10 cellular contexts compared by ENCODE assay signal in genomic region chr17:7476474-7476873, GRCh38. TPM values are rescaled to one million over a fixed set of nuclear protein-coding genes. Genes with fewer than 3 reads are reported as not detected.
A peak's percentile ranks its signal among the peaks of the same experiment; 100 is the strongest.
DNase-seq lines count a peak whose midpoint lies in the region; ATAC-seq and TF ChIP-seq lines count a peak whose summit lies in the region.
"Had no signal": no experiment of that assay in that cellular context is flagged by ENCODE, and none has a peak within 500 bp of the region (broad histone marks: within the 10 kb centered on the region; RNA-seq: fewer than 3 reads in every experiment).

No MANE protein-coding gene starts in this region.

- POLR2A ChIA-PET in T-cell (lab: Charles Lee): interaction anchor here (0.6 to 1.1 kb wide), 3 partner anchors 9 to 92 kb away, joined by 3 read pairs; no protein-coding TSS in a partner anchor

- H3K4me3 ChIP-seq in fibroblast of lung (replicated peaks in 1 of 4; ENCODE audit: control extremely low read depth in 1 of 4, insufficient read depth in 1 of 4, low read depth in 3 of 4, low read length in 4 of 4) (peak overlapping the region in 1 of 4 experiments; percentile 91), skeletal muscle tissue (ENCODE audit: low read length in 3 of 3) (peak overlapping the region; percentile 44 to 97 (median 65)), HAP-1 (no peak overlapping the region)

- DNase-seq in GM04504 (ENCODE audit: low read depth): peak; percentile 10
- DNase-seq in T-cell: no peak
- DNase-seq in fibroblast of lung (ENCODE audit: low read depth in 2 of 2): peak in 1 of 2 donors; percentile 68
- DNase-seq in H4 (ENCODE audit: low spot score): no peak
- no peak for DNase-seq in HAP-1 (ENCODE audit: low spot score in 2 of 2)
- no peak for DNase-seq in NCI-H82 treated with DMSO at 0.1 percent for 48 hours (lab: John Stamatoyannopoulos, UW; ENCODE audit: unreplicated experiment)
- DNase-seq: central memory CD4-positive, alpha-beta T cell had no signal

- peaks cover 76% of the 10 kb centered on the region for H3K79me2 ChIP-seq in fibroblast of lung (ENCODE audit: control insufficient read depth, insufficient read depth, low read length)

- H3K9ac ChIP-seq in fibroblast of lung (ENCODE audit: insufficient read depth, low read length): no peak overlapping the region
- H3K9ac ChIP-seq in skeletal muscle tissue (ENCODE audit: low read depth in 1 of 3, low read length in 3 of 3): peak overlapping the region; percentile 42 to 97 (median 54)

- H3K4me1 ChIP-seq in fibroblast of lung (ENCODE audit: control insufficient read depth, extremely low read depth, insufficient read depth, low read length) (peaks cover 21% of the 10 kb centered on the region), skeletal muscle tissue (ENCODE audit: control insufficient read depth in 3 of 3, insufficient read depth in 3 of 3, low read length in 3 of 3) (peaks cover 56 to 63% (median 57%) of the 10 kb centered on the region in 3 donors), HAP-1 (peaks cover 17% of the 10 kb centered on the region)

- in situ Hi-C loops in HAP-1 (cut with MboI; ENCODE audit: low sequenced_read_pairs): no loop called here

- H3K27ac ChIP-seq in fibroblast of lung (ENCODE audit: insufficient read depth, low read length) (peak overlapping the region; percentile 91), skeletal muscle tissue (ENCODE audit: low read depth, low read length) (peak overlapping the region; percentile 99)

- H3K27me3 Mint-ChIP-seq in T-cell: no peaks in the 10 kb centered on the region

- H3K4me1 Mint-ChIP-seq in T-cell: peaks cover 59 to 78% (median 76%) of the 10 kb centered on the region in 3 donors

- H3K4me3 Mint-ChIP-seq in T-cell: peak overlapping the region; percentile 3 to 96 (median 92)

- peaks cover 2% of the 10 kb centered on the region for H4K20me1 ChIP-seq in fibroblast of lung (ENCODE audit: control insufficient read depth, extremely low read depth, insufficient read depth, low read length)

- H3K27me3 ChIP-seq in fibroblast of lung (ENCODE audit: control insufficient read depth, insufficient read depth, low read length) (no peaks in the 10 kb centered on the region), skeletal muscle tissue (ENCODE audit: control insufficient read depth in 3 of 3, insufficient read depth in 3 of 3, low read length in 3 of 3) (no peaks in the 10 kb centered on the region), HAP-1 (ENCODE audit: low read depth) (no peaks in the 10 kb centered on the region)

- H2AFZ ChIP-seq in fibroblast of lung (ENCODE audit: low read length): no peak overlapping the region

- H3K36me3 ChIP-seq in fibroblast of lung (ENCODE audit: control insufficient read depth, insufficient read depth, low read length): peaks cover 2% of the 10 kb centered on the region
- no peaks in the 10 kb centered on the region for H3K36me3 ChIP-seq in skeletal muscle tissue (ENCODE audit: control insufficient read depth in 3 of 3, insufficient read depth in 3 of 3, low read length in 3 of 3)
- H3K36me3 ChIP-seq in HAP-1 (replicated peaks): no peaks in the 10 kb centered on the region

- CTCF ChIA-PET in T-cell (lab: Charles Lee): interaction anchor here in 1 of 2 donors (0.9 kb wide), 1 partner anchor 21 kb away, joined by 4 read pairs; no protein-coding TSS in a partner anchor

- no peaks in the 10 kb centered on the region for H3K9me3 Mint-ChIP-seq in T-cell

- H3K9me3 ChIP-seq in fibroblast of lung (ENCODE audit: control insufficient read depth, insufficient read depth, low read depth, low read length) (no peaks in the 10 kb centered on the region), skeletal muscle tissue (ENCODE audit: control insufficient read depth in 3 of 3, low read length in 3 of 3) (no peaks in the 10 kb centered on the region), HAP-1 (no peaks in the 10 kb centered on the region)

- TF ChIP-seq CTCF in fibroblast of lung (conservative IDR thresholded peaks at IDR 0.05 in 1 of 2, IDR thresholded peaks at IDR 0.05 in 1 of 2; ENCODE audit: low read depth in 1 of 2, low read length in 2 of 2): no peak

- H3K36me3 Mint-ChIP-seq in T-cell: no peaks in the 10 kb centered on the region

- peak overlapping the region; percentile 60 for H3K4me2 ChIP-seq in fibroblast of lung (ENCODE audit: extremely low read depth, insufficient read depth, low read length)

- peak overlapping the region; percentile 89 to 96 for H3K27ac Mint-ChIP-seq in T-cell

- ATAC-seq in T-cell (replicated peaks in 1 of 4) (no peak), GM18502 (IDR thresholded peaks at IDR 0.05; ENCODE audit: poor library complexity, unreplicated experiment) (no peak)

RNA-seq across cellular contexts. Expression of gene ZBTB4, which starts 3.0 kb away (rescaled TPM):
- total RNA-seq in T-cell: 10 to 100 TPM; 64.0 to 86.6 (median 82.7) TPM
- total RNA-seq in fibroblast of lung: 16.4 and 29.9 TPM in 2 replicates
- polyA plus RNA-seq in fibroblast of lung: 21.3 and 22.3 TPM in 2 replicates
- 37.4 and 43.3 TPM in 2 replicates for polyA plus RNA-seq in fibroblast of lung (2012)
- 74.3 and 81.7 TPM in 2 replicates for polyA minus RNA-seq in fibroblast of lung (ENCODE audit: low replicate concordance)
- total RNA-seq in skeletal muscle tissue: 10.4 TPM
- 4.5 and 7.5 TPM in 2 replicates for total RNA-seq in H4 (2014; rRNA removed; shearing (Covaris generic))

RNA-seq across cellular contexts. Expression of gene SLC35G6, which starts 4.8 kb away (rescaled TPM):
- total RNA-seq in T-cell (not detected), fibroblast of lung (not detected in 2 replicates), skeletal muscle tissue (not detected)
- polyA plus RNA-seq in fibroblast of lung: not detected in 2 replicates
- polyA plus RNA-seq in fibroblast of lung (2012): not detected in 2 replicates
- not detected in 2 replicates for polyA minus RNA-seq in fibroblast of lung (ENCODE audit: low replicate concordance)
- total RNA-seq in H4 (2014; rRNA removed; shearing (Covaris generic)): not detected in 2 replicates
- total RNA-seq: posterior vena cava had no signal

RNA-seq across cellular contexts. Expression of gene POLR2A, which starts 7.7 kb away (rescaled TPM):
- total RNA-seq in T-cell (100 to 1,000 TPM; 198 to 444 (median 212) TPM), fibroblast of lung (60.1 and 75.8 TPM in 2 replicates), skeletal muscle tissue (91.3 TPM)
- polyA plus RNA-seq in fibroblast of lung: 6.8 and 7.1 TPM in 2 replicates
- 56.0 and 62.6 TPM in 2 replicates for polyA plus RNA-seq in fibroblast of lung (2012)
- polyA minus RNA-seq in fibroblast of lung (ENCODE audit: low replicate concordance): 232 and 413 TPM in 2 replicates
- total RNA-seq in H4 (2014; rRNA removed; shearing (Covaris generic)): 9.9 and 11.3 TPM in 2 replicates

RNA-seq across cellular contexts. Expression of gene CHRNB1, which starts 31.6 kb away (rescaled TPM):
- total RNA-seq in T-cell (10 to 100 TPM in 3 of 5 donors, 1 to 10 TPM in 2; 6.6 to 12.0 (median 11.0) TPM), fibroblast of lung (5.6 and 12.2 TPM in 2 replicates), skeletal muscle tissue (31.3 TPM)
- polyA plus RNA-seq in fibroblast of lung: 6.3 and 9.2 TPM in 2 replicates
- polyA plus RNA-seq in fibroblast of lung (2012): 4.4 and 7.1 TPM in 2 replicates
- polyA minus RNA-seq in fibroblast of lung (ENCODE audit: low replicate concordance): 7.1 and 8.8 TPM in 2 replicates
- 4.4 and 6.3 TPM in 2 replicates for total RNA-seq in H4 (2014; rRNA removed; shearing (Covaris generic))

RNA-seq across cellular contexts. Expression of gene FGF11, which starts 37.2 kb away (rescaled TPM):
- total RNA-seq in T-cell (1 to 10 TPM; 2.4 to 4.2 (median 3.3) TPM), fibroblast of lung (0.33 and 1.3 TPM in 2 replicates), skeletal muscle tissue (1.0 TPM)
- 0.43 and 0.87 TPM in 2 replicates for polyA plus RNA-seq in fibroblast of lung
- polyA plus RNA-seq in fibroblast of lung (2012): 0.44 and 0.79 TPM in 2 replicates
- polyA minus RNA-seq in fibroblast of lung (ENCODE audit: low replicate concordance): 0.43 and 5.0 TPM in 2 replicates
- total RNA-seq in H4 (2014; rRNA removed; shearing (Covaris generic)): not detected in 2 replicates
